Comparison of ENCODE assay signal across 33 cellular contexts in genomic region chr19:38806371-38806770, GRCh38. TPM values are rescaled to one million over a fixed set of nuclear protein-coding genes. Genes with fewer than 3 reads are reported as not detected.
"Had no signal": no experiment of that assay in that cellular context is flagged by ENCODE, and none has a peak within 500 bp of the region (broad histone marks: within the 10 kb centered on the region; RNA-seq: fewer than 3 reads in every experiment).

No MANE protein-coding gene starts in this region.

- H3K27me3 Mint-ChIP-seq: activated CD4-positive, alpha-beta memory T cell treated with anti-CD3 and anti-CD28 coated beads for 36 hours; activated CD4-positive, alpha-beta T cell treated with anti-CD3 and anti-CD28 coated beads, Interleukin-2, amount 10 ng/mL, durations not matched to agents 24 days and 14 days; activated naive CD8-positive, alpha-beta T cell; memory B cell had no signal

- H3K4me1 ChIP-seq: gastroesophageal sphincter, right atrium auricular region, testis had no signal

- H3K9me3 Mint-ChIP-seq: activated CD4-positive, alpha-beta memory T cell treated with anti-CD3 and anti-CD28 coated beads for 36 hours; activated CD4-positive, alpha-beta T cell treated with anti-CD3 and anti-CD28 coated beads, Interleukin-2, amount 10 ng/mL, durations not matched to agents 24 days and 14 days; activated T-helper 1 cell treated with anti-CD3 and anti-CD28 coated beads, Interleukin-12 subunit alpha, Interleukin-12 subunit beta, Interleukin-2, Interleukin-4 antibody, amounts not matched to agents 30 ng/mL and 10 ng/mL and 1 ng/mL, durations not matched to agents 14 hours and 24 hours and 36 hours; natural killer cell; neural progenitor cell; T-helper 1 cell treated with Interleukin-12 subunit alpha and Interleukin-12 subunit beta and Interleukin-4 antibody, amounts not matched to agents 30 μg/mL and 1 μg/mL, for 36 hours had no signal

- H3K9me3 ChIP-seq: gastroesophageal sphincter, right atrium auricular region, testis, transverse colon had no signal

- H3K36me3 ChIP-seq: neural progenitor cell had no signal

- H3K27me3 ChIP-seq: gastroesophageal sphincter, hepatocyte, neural progenitor cell, right atrium auricular region, testis, transverse colon had no signal

- FAIRE-seq: colon, keratinocyte, TTC549, urothelium cell line had no signal

- ATAC-seq: activated CD4-positive, CD25-positive, alpha-beta regulatory T cell treated with anti-CD3 and anti-CD28 coated beads, Interleukin-2, amount 50 U/mL, for 24 hours; gastroesophageal sphincter; natural killer cell; stimulated activated naive CD8-positive, alpha-beta T cell treated with anti-CD3 and anti-CD28 coated beads, Interleukin-15, Interleukin-2, amounts not matched to agents 100 U/mL and 50 U/mL, for 24 hours had no signal

- H3K36me3 Mint-ChIP-seq: activated CD4-positive, alpha-beta memory T cell treated with anti-CD3 and anti-CD28 coated beads for 36 hours; activated naive CD8-positive, alpha-beta T cell; natural killer cell; neural progenitor cell had no signal

- H3K4me3 ChIP-seq: gastroesophageal sphincter, hepatocyte, neural progenitor cell, right atrium auricular region, testis, transverse colon had no signal

- H3K4me3 Mint-ChIP-seq: activated CD4-positive, alpha-beta memory T cell treated with anti-CD3 and anti-CD28 coated beads for 36 hours; activated CD4-positive, alpha-beta T cell treated with anti-CD3 and anti-CD28 coated beads, Interleukin-2, amount 10 ng/mL, durations not matched to agents 24 days and 14 days; activated naive CD8-positive, alpha-beta T cell; activated T-helper 1 cell treated with anti-CD3 and anti-CD28 coated beads, Interleukin-12 subunit alpha, Interleukin-12 subunit beta, Interleukin-2, Interleukin-4 antibody, amounts not matched to agents 30 ng/mL and 10 ng/mL and 1 ng/mL, durations not matched to agents 14 hours and 24 hours and 36 hours; memory B cell; natural killer cell; neural progenitor cell; T-helper 1 cell treated with Interleukin-12 subunit alpha and Interleukin-12 subunit beta and Interleukin-4 antibody, amounts not matched to agents 30 μg/mL and 1 μg/mL, for 36 hours had no signal

- H3K27ac Mint-ChIP-seq: activated CD4-positive, alpha-beta memory T cell treated with anti-CD3 and anti-CD28 coated beads for 36 hours; activated CD4-positive, alpha-beta T cell treated with anti-CD3 and anti-CD28 coated beads, Interleukin-2, amount 10 ng/mL, durations not matched to agents 24 days and 14 days; activated naive CD8-positive, alpha-beta T cell; activated T-helper 1 cell treated with anti-CD3 and anti-CD28 coated beads, Interleukin-12 subunit alpha, Interleukin-12 subunit beta, Interleukin-2, Interleukin-4 antibody, amounts not matched to agents 30 ng/mL and 10 ng/mL and 1 ng/mL, durations not matched to agents 14 hours and 24 hours and 36 hours; memory B cell; natural killer cell; neural progenitor cell; T-helper 1 cell treated with Interleukin-12 subunit alpha and Interleukin-12 subunit beta and Interleukin-4 antibody, amounts not matched to agents 30 μg/mL and 1 μg/mL, for 36 hours had no signal

- H3K9ac ChIP-seq: neural progenitor cell had no signal

- DNase-seq: activated CD4-positive, alpha-beta memory T cell treated with anti-CD3 and anti-CD28 coated beads for 36 hours; activated CD4-positive, alpha-beta T cell treated with anti-CD3 and anti-CD28 coated beads, Interleukin-2, amount 10 ng/mL, durations not matched to agents 24 days and 14 days; activated CD8-positive, alpha-beta memory T cell treated with anti-CD3 and anti-CD28 coated beads, Interleukin-2, amount 50 U/mL, for 4 hours; activated gamma-delta T cell treated with Interleukin-2 at 50 U/mL for 16 hours; activated T-cell treated with anti-CD3 and anti-CD28 coated beads, Interleukin-2, amount 50 U/mL, for 1 hour; anterior cingulate cortex; dermis blood vessel endothelial cell; effector memory CD4-positive, alpha-beta T cell; natural killer cell; stimulated activated CD4-positive, alpha-beta T cell treated with anti-CD3 and anti-CD28 coated beads, Interleukin-2, amount 100 ng/mL, for 48 hours; stimulated activated naive CD8-positive, alpha-beta T cell treated with anti-CD3 and anti-CD28 coated beads, Interleukin-15, Interleukin-2, amounts not matched to agents 100 U/mL and 50 U/mL, for 24 hours; SW 1271; T-helper 9 cell; testis; transverse colon had no signal

- H3K27ac ChIP-seq: gastroesophageal sphincter, neural progenitor cell, right atrium auricular region, testis, VCaP had no signal

RNA-seq across cellular contexts. Expression of gene LGALS4, which starts 6.4 kb away (rescaled TPM):
- total RNA-seq: dermis blood vessel endothelial cell, epithelial cell of proximal tubule, pulmonary artery endothelial cell had no signal

RNA-seq across cellular contexts. Expression of gene LGALS7B, which starts 17.4 kb away (rescaled TPM):
- total RNA-seq: activated CD4-positive, alpha-beta memory T cell treated with anti-CD3 and anti-CD28 coated beads for 36 hours; activated CD4-positive, alpha-beta T cell treated with anti-CD3 and anti-CD28 coated beads, Interleukin-2, amount 10 ng/mL, durations not matched to agents 24 days and 14 days; activated CD8-positive, alpha-beta memory T cell treated with anti-CD3 and anti-CD28 coated beads for 36 hours; activated T-helper 1 cell treated with anti-CD3 and anti-CD28 coated beads, Interleukin-12 subunit alpha, Interleukin-12 subunit beta, Interleukin-2, Interleukin-4 antibody, amounts not matched to agents 30 ng/mL and 10 ng/mL and 1 ng/mL, durations not matched to agents 14 hours and 24 hours and 36 hours; hepatocyte; natural killer cell; omental fat pad; pulmonary artery endothelial cell; transverse colon had no signal
- polyA plus RNA-seq: hepatocyte had no signal

RNA-seq across cellular contexts. Expression of gene LGALS7, which starts 33.1 kb away (rescaled TPM):
- total RNA-seq: activated CD4-positive, alpha-beta memory T cell treated with anti-CD3 and anti-CD28 coated beads for 36 hours; activated CD4-positive, alpha-beta T cell treated with anti-CD3 and anti-CD28 coated beads, Interleukin-2, amount 10 ng/mL, durations not matched to agents 24 days and 14 days; activated CD8-positive, alpha-beta memory T cell treated with anti-CD3 and anti-CD28 coated beads for 36 hours; activated T-helper 1 cell treated with anti-CD3 and anti-CD28 coated beads, Interleukin-12 subunit alpha, Interleukin-12 subunit beta, Interleukin-2, Interleukin-4 antibody, amounts not matched to agents 30 ng/mL and 10 ng/mL and 1 ng/mL, durations not matched to agents 14 hours and 24 hours and 36 hours; dermis blood vessel endothelial cell; epithelial cell of proximal tubule; hepatocyte; natural killer cell; omental fat pad; pulmonary artery endothelial cell; right atrium auricular region; testis; transverse colon had no signal
